Comparison of ENCODE assay signal across 9 cellular contexts in the genomic region with DNA sequence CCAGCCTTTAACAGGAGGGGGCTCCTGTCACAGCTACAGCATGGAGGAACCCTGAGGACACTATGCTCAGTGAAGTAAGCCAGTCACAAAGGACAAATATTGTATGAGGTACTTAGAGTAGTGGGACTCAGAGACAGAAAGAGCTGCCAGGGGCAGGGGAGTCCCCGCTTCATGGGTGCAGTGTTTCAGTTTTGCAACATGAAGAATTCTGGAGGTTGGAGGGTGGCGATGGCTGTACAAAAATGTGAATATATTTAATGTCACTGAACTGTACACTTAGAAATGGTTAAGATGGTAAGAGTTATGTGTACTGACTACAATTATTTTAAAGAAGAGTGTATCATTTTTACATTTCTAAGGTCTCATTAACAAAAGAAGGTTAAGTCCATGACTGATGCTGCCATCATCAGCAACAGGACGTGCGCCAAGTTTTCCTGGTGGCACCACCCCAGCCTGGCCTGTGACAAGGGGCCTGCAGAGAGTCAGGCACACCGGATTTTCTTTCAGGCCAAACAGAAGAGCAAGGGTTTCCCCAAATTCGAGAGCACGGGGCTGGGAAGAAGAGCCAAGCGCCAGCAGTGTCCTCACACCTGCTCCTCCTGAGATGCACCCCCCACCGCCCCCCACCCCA. TPM values are rescaled to one million over a fixed set of nuclear protein-coding genes. Genes with fewer than 3 reads are reported as not detected.
A peak's percentile ranks its signal among the peaks of the same experiment; 100 is the strongest.
DNase-seq lines count a peak whose midpoint lies in the region; ATAC-seq and TF ChIP-seq lines count a peak whose summit lies in the region.
"Had no signal": no experiment of that assay in that cellular context is flagged by ENCODE, and none has a peak within 500 bp of the region (broad histone marks: within the 10 kb centered on the region; RNA-seq: fewer than 3 reads in every experiment).

No MANE protein-coding gene starts in this region.

- no peak overlapping the region for H2AFZ ChIP-seq in GM23338

- no peaks in the 10 kb centered on the region for H3K79me2 ChIP-seq in GM23338 (replicated peaks; ENCODE audit: insufficient read depth)

- no peaks in the 10 kb centered on the region for H3K9me2 ChIP-seq in GM23338 (ENCODE audit: insufficient read depth)

- no peak for TF ChIP-seq CTCF in GM23338 (conservative IDR thresholded peaks at IDR 0.05; ENCODE audit: low read depth in 2 of 2)
- TF ChIP-seq CTCF in left ventricle myocardium inferior (IDR thresholded peaks at IDR 0.05; ENCODE audit: borderline replicate concordance), result no peak

- no peaks in the 10 kb centered on the region for H3K9me3 ChIP-seq in left ventricle myocardium inferior (replicated peaks)
- H3K9me3 ChIP-seq: testis had no signal

- 0 out of 2 replicates have a peak, but pooled peaks cover 4% of the 10 kb centered on the region for H3F3A ChIP-seq in GM23338 (replicated peaks; ENCODE audit: low read depth)

- DNase-seq in GM23338 (ENCODE audit: low spot score) (no peak), T-cell (no peak), left ventricle myocardium inferior (no peak)
- DNase-seq in stimulated activated effector memory CD8-positive, alpha-beta T cell treated with anti-CD3 and anti-CD28 coated beads, Interleukin-12 subunit alpha, Interleukin-12 subunit beta, amount 100 ng/mL, for 72 hours (ENCODE audit: low spot score in 2 of 2), result no peak
- no peak for DNase-seq in activated CD4-positive, alpha-beta memory T cell treated with anti-CD3 and anti-CD28 coated beads for 36 hours
- DNase-seq: SIG-M5 had no signal

- no peaks in the 10 kb centered on the region; the same call in 1 of the 2 replicates for H4K20me1 ChIP-seq in GM23338 (replicated peaks; ENCODE audit: insufficient read depth)

- CTCF ChIA-PET in T-cell (lab: Charles Lee), result interaction anchor here in 1 of 2 donors (1.0 to 1.1 kb wide), 3 partner anchors 13 to 239 kb away, joined by 3 to 7 read pairs (median 4); partner anchors contain the start of gene PPM1F
- CTCF ChIA-PET in activated CD4-positive, alpha-beta memory T cell treated with anti-CD3 and anti-CD28 coated beads for 36 hours (lab: Charles Lee), result interaction anchor here (0.6 to 1.2 kb wide), 11 partner anchors 20 to 269 kb away, joined by 3 to 7 read pairs (median 3); partner anchors contain the start of genes PPM1F, TOP3B and YPEL1

- H3K4me1 ChIP-seq in GM23338 (ENCODE audit: insufficient read depth) (no peaks in the 10 kb centered on the region), left ventricle myocardium inferior (peaks cover 20% of the 10 kb centered on the region)

- H3K4me1 Mint-ChIP-seq in GM23338 (peaks cover 4% of the 10 kb centered on the region; the same call in 2 of the 3 replicates), T-cell (peaks cover 7 to 8% (median 7%) of the 10 kb centered on the region in 3 donors)
- H3K4me1 Mint-ChIP-seq in stimulated activated effector memory CD8-positive, alpha-beta T cell treated with anti-CD3 and anti-CD28 coated beads, Interleukin-12 subunit alpha, Interleukin-12 subunit beta, amount 100 ng/mL, for 72 hours, result peaks cover 21% of the 10 kb centered on the region
- H3K4me1 Mint-ChIP-seq in activated CD4-positive, alpha-beta memory T cell treated with anti-CD3 and anti-CD28 coated beads for 36 hours (ENCODE audit: low read depth), result peaks cover 8% of the 10 kb centered on the region

- no peak overlapping the region for H3K4me2 ChIP-seq in GM23338

- peak overlapping the region; percentile 34; the same call in 1 of the 2 replicates for H3K27ac ChIP-seq in GM23338 (ENCODE audit: low read depth)
- no peak overlapping the region for H3K27ac ChIP-seq in left ventricle myocardium inferior (replicated peaks)
- H3K27ac ChIP-seq: testis had no signal

- no peaks in the 10 kb centered on the region for H3K27me3 ChIP-seq in GM23338 (ENCODE audit: insufficient read depth)
- H3K27me3 ChIP-seq in left ventricle myocardium inferior (ENCODE audit: low read depth), result no peaks in the 10 kb centered on the region
- H3K27me3 ChIP-seq: testis had no signal

- POLR2A ChIA-PET in T-cell (lab: Charles Lee), result no interaction called here
- POLR2A ChIA-PET in activated CD4-positive, alpha-beta memory T cell treated with anti-CD3 and anti-CD28 coated beads for 36 hours (lab: Charles Lee), result no interaction called here

- H3K27me3 Mint-ChIP-seq in GM23338 (ENCODE audit: insufficient read depth, low read depth, poor library complexity) (peaks cover 3% of the 10 kb centered on the region), T-cell (no peaks in the 10 kb centered on the region)
- H3K27me3 Mint-ChIP-seq in activated CD4-positive, alpha-beta memory T cell treated with anti-CD3 and anti-CD28 coated beads for 36 hours, result no peaks in the 10 kb centered on the region

- H3K36me3 ChIP-seq in GM23338 (ENCODE audit: insufficient read depth) (no peaks in the 10 kb centered on the region), left ventricle myocardium inferior (peaks cover 3% of the 10 kb centered on the region)

- ATAC-seq in GM23338 (no peak), T-cell (replicated peaks in 1 of 4) (peak in 3 of 4 experiments; percentile 30 to 50 (median 43)), GM18498 (IDR thresholded peaks at IDR 0.05; ENCODE audit: unreplicated experiment) (no peak), GM18873 (IDR thresholded peaks at IDR 0.05; ENCODE audit: low FRiP score, unreplicated experiment) (no peak)
- ATAC-seq in stimulated activated effector memory CD8-positive, alpha-beta T cell treated with anti-CD3 and anti-CD28 coated beads, Interleukin-12 subunit alpha, Interleukin-12 subunit beta, amount 100 ng/mL, for 72 hours, result peak; percentile 65

- intact Hi-C loops in left ventricle myocardium inferior (cut with micrococcal nuclease), result loop anchor here (5.0 kb wide), 1 partner anchor 224 kb away; no protein-coding TSS in a partner anchor
- intact Hi-C loops in activated CD4-positive, alpha-beta memory T cell treated with anti-CD3 and anti-CD28 coated beads for 36 hours (cut with micrococcal nuclease), result loop anchor here (1.0 to 2.0 kb wide), 2 partner anchors 225 to 239 kb away; partner anchors contain the start of gene PPM1F

- H3K27ac Mint-ChIP-seq in GM23338, result no peak overlapping the region
- H3K27ac Mint-ChIP-seq in T-cell, result no peak overlapping the region
- H3K27ac Mint-ChIP-seq in stimulated activated effector memory CD8-positive, alpha-beta T cell treated with anti-CD3 and anti-CD28 coated beads, Interleukin-12 subunit alpha, Interleukin-12 subunit beta, amount 100 ng/mL, for 72 hours, result peak overlapping the region; percentile 41
- no peak overlapping the region for H3K27ac Mint-ChIP-seq in activated CD4-positive, alpha-beta memory T cell treated with anti-CD3 and anti-CD28 coated beads for 36 hours

- H3K4me3 Mint-ChIP-seq in GM23338 (no peak overlapping the region), T-cell (peak overlapping the region in 1 of 3 donors; percentile 26)
- H3K4me3 Mint-ChIP-seq in stimulated activated effector memory CD8-positive, alpha-beta T cell treated with anti-CD3 and anti-CD28 coated beads, Interleukin-12 subunit alpha, Interleukin-12 subunit beta, amount 100 ng/mL, for 72 hours, result peak overlapping the region; percentile 33
- no peak overlapping the region for H3K4me3 Mint-ChIP-seq in activated CD4-positive, alpha-beta memory T cell treated with anti-CD3 and anti-CD28 coated beads for 36 hours

- H3K4me3 ChIP-seq in GM23338 (no peak overlapping the region), left ventricle myocardium inferior (peak overlapping the region; percentile 31)
- H3K4me3 ChIP-seq: testis had no signal

- H3K9me3 Mint-ChIP-seq in GM23338, result no peaks in the 10 kb centered on the region
- no peaks in the 10 kb centered on the region for H3K9me3 Mint-ChIP-seq in T-cell
- no peaks in the 10 kb centered on the region for H3K9me3 Mint-ChIP-seq in stimulated activated effector memory CD8-positive, alpha-beta T cell treated with anti-CD3 and anti-CD28 coated beads, Interleukin-12 subunit alpha, Interleukin-12 subunit beta, amount 100 ng/mL, for 72 hours
- no peaks in the 10 kb centered on the region for H3K9me3 Mint-ChIP-seq in activated CD4-positive, alpha-beta memory T cell treated with anti-CD3 and anti-CD28 coated beads for 36 hours

- H3K36me3 Mint-ChIP-seq in GM23338 (ENCODE audit: low read depth) (no peaks in the 10 kb centered on the region), T-cell (peaks cover 2% of the 10 kb centered on the region)
- H3K36me3 Mint-ChIP-seq in stimulated activated effector memory CD8-positive, alpha-beta T cell treated with anti-CD3 and anti-CD28 coated beads, Interleukin-12 subunit alpha, Interleukin-12 subunit beta, amount 100 ng/mL, for 72 hours, result peaks cover 14% of the 10 kb centered on the region
- H3K36me3 Mint-ChIP-seq in activated CD4-positive, alpha-beta memory T cell treated with anti-CD3 and anti-CD28 coated beads for 36 hours, result no peaks in the 10 kb centered on the region

TF ChIP-seq in GM23338, 12 proteins besides CTCF, POLR2A, EP300 and RAD21 (continues in another document):
- no peak for TF ChIP-seq EZH2phosphoT487 (IDR thresholded peaks at IDR 0.05; ENCODE audit: unreplicated experiment)
- no peak for TF ChIP-seq EZH2 (IDR thresholded peaks at IDR 0.05; ENCODE audit: low read depth, unreplicated experiment)
- TF ChIP-seq POLR2AphosphoS5 (IDR thresholded peaks at IDR 0.05; ENCODE audit: low read depth), result no peak
- TF ChIP-seq STAT1 (IDR thresholded peaks at IDR 0.05; ENCODE audit: unreplicated experiment), result no peak

RNA-seq across cellular contexts. Expression of gene YPEL1, which starts 22.1 kb away (rescaled TPM):
- total RNA-seq in GM23338 (2014; rRNA removed; shearing (Covaris generic)), result 5.5 and 6.0 TPM in 2 replicates
- 4.4 and 4.9 TPM in 2 replicates for polyA plus RNA-seq in GM23338 (2016; fragmentation: Nextera tagmentation; extraction: Ambion mirVana)
- 10 to 100 TPM in 2 of 5 donors, 1 to 10 TPM in 3; 8.2 to 12.6 (median 9.9) TPM for total RNA-seq in T-cell
- 8.3 TPM for total RNA-seq in left ventricle myocardium inferior
- total RNA-seq in activated CD4-positive, alpha-beta memory T cell treated with anti-CD3 and anti-CD28 coated beads for 36 hours, result 1 to 10 TPM; 1.6 to 1.8 TPM

RNA-seq across cellular contexts. Expression of gene PPIL2, which starts 47.7 kb away (rescaled TPM):
- total RNA-seq in GM23338 (2014; rRNA removed; shearing (Covaris generic)), result 30.7 and 34.1 TPM in 2 replicates
- polyA plus RNA-seq in GM23338 (2016; fragmentation: Nextera tagmentation; extraction: Ambion mirVana), result 21.6 and 23.0 TPM in 2 replicates
- total RNA-seq in T-cell, result 10 to 100 TPM; 72.0 to 82.5 (median 79.4) TPM
- total RNA-seq in left ventricle myocardium inferior, result 27.1 TPM
- 10 to 100 TPM; 41.4 to 45.8 TPM for total RNA-seq in activated CD4-positive, alpha-beta memory T cell treated with anti-CD3 and anti-CD28 coated beads for 36 hours

Comparison
In these comparisons a context has a peak if more than half of its experiments do, and no peak if none do; other contexts are left out.
1. ATAC-seq: peak in T-cell (3 of 4) and stimulated activated effector memory CD8-positive, alpha-beta T cell treated with anti-CD3 and anti-CD28 coated beads, Interleukin-12 subunit alpha, Interleukin-12 subunit beta, amount 100 ng/mL, for 72 hours (single experiment); none in GM23338 (single experiment), GM18498 (single experiment) and GM18873 (single experiment).